ENCODE assay signal across 22 cellular contexts in genomic region chrX:30793075-30793766, GRCh38.
A peak's percentile ranks its signal among the peaks of the same experiment; 100 is the strongest.
DNase-seq lines count a peak whose midpoint lies in the region; ATAC-seq, FAIRE-seq and TF ChIP-seq lines count a peak whose summit lies in the region.
"Had no signal": no experiment of that assay in that cellular context is flagged by ENCODE, and none has a peak within 500 bp of the region (broad histone marks: within the 10 kb centered on the region; RNA-seq: fewer than 3 reads in every experiment).

No MANE protein-coding gene starts in this region.

- H3K23ac ChIP-seq in neuronal stem cell (ENCODE audit: low read depth, low read length, poor library complexity) = peak overlapping the region; percentile 19

- H3K9me3 ChIP-seq in endodermal cell (ENCODE audit: control insufficient read depth, low read length) (no peaks in the 10 kb centered on the region), neuronal stem cell (replicated peaks in 1 of 2; ENCODE audit: control insufficient read depth in 2 of 2, insufficient read depth in 1 of 2, low read depth in 1 of 2, low read length in 2 of 2) (peaks cover 0 to 13% of the 10 kb centered on the region in 2 donors), stomach (peaks cover 0 to 5% (median 0%) of the 10 kb centered on the region in 4 donors)
- H3K9me3 ChIP-seq: BE2C had no signal

- no peak for TF ChIP-seq EP300 in stomach (IDR thresholded peaks at IDR 0.05)

- no peak overlapping the region for H2BK15ac ChIP-seq in neuronal stem cell (ENCODE audit: low read length)

- H2AK5ac ChIP-seq in neuronal stem cell (ENCODE audit: low read depth, low read length) = no peak overlapping the region

- TF ChIP-seq POLR2A in stomach (IDR thresholded peaks at IDR 0.05) = no peak

- H3K27ac ChIP-seq in endodermal cell (ENCODE audit: low read depth, low read length) = no peak overlapping the region
- H3K27ac ChIP-seq in neuronal stem cell (replicated peaks; ENCODE audit: low read length) = no peak overlapping the region
- H3K27ac ChIP-seq in stomach = no peak overlapping the region

- no peaks in the 10 kb centered on the region for H3K36me3 ChIP-seq in endodermal cell (ENCODE audit: control insufficient read depth, insufficient read depth, low read length)
- no peaks in the 10 kb centered on the region for H3K36me3 ChIP-seq in neuronal stem cell (replicated peaks in 1 of 2; ENCODE audit: control insufficient read depth in 2 of 2, insufficient read depth in 2 of 2, low read length in 2 of 2)
- no peaks in the 10 kb centered on the region for H3K36me3 ChIP-seq in stomach
- H3K36me3 ChIP-seq: BE2C had no signal

- H3K79me1 ChIP-seq in neuronal stem cell (ENCODE audit: low read depth, low read length) = no peaks in the 10 kb centered on the region

- no peak overlapping the region for H3K27ac Mint-ChIP-seq in endodermal cell
- H3K27ac Mint-ChIP-seq: CD4-positive, CD25-positive, alpha-beta regulatory T cell; HFFc6 had no signal

- no peak overlapping the region for H3K4me3 ChIP-seq in endodermal cell (ENCODE audit: low read length)
- H3K4me3 ChIP-seq in neuronal stem cell (ENCODE audit: low read length in 2 of 2) = peak overlapping the region in 1 of 2 donors; percentile 50
- H3K4me3 ChIP-seq in stomach = no peak overlapping the region
- H3K4me3 ChIP-seq: GM12878 had no signal

- no peak overlapping the region for H3K4ac ChIP-seq in neuronal stem cell (ENCODE audit: low read length)

- no peak overlapping the region for H4K91ac ChIP-seq in neuronal stem cell (ENCODE audit: low read depth, low read length, poor library complexity)

- H2AFZ ChIP-seq in neuronal stem cell (ENCODE audit: low read length) = no peak overlapping the region

- WGBS in endodermal cell (ENCODE audit: insufficient coverage in 1 of 2, insufficient read length in 1 of 2), 2 experiments = 91 to 92% methylated on average over 2 to 3 of the region's 3 CpGs
- WGBS in neuronal stem cell (ENCODE audit: extremely low coverage in 2 of 2, insufficient read length in 2 of 2, insufficient replicate concordance in 1 of 2), 2 donors = no CpG with 5 or more reads among the region's 3 CpGs
- 78 to 92% (median 82%) methylated on average over 3 of the region's 3 CpGs for WGBS in stomach, 5 donors

- H2BK120ac ChIP-seq in neuronal stem cell (ENCODE audit: low read depth, low read length) = no peak overlapping the region

- peaks cover 9% of the 10 kb centered on the region for H3K9me3 Mint-ChIP-seq in endodermal cell
- H3K9me3 Mint-ChIP-seq: HFFc6 had no signal

- no peak overlapping the region for H4K8ac ChIP-seq in neuronal stem cell (ENCODE audit: low read depth, low read length)

- intact Hi-C loops in stomach (cut with DNase I; ENCODE audit: low total_unique reads) = no loop called here

- no peaks in the 10 kb centered on the region for H3K4me1 ChIP-seq in endodermal cell (ENCODE audit: control insufficient read depth, insufficient read depth, low read length)
- no peaks in the 10 kb centered on the region for H3K4me1 ChIP-seq in neuronal stem cell (ENCODE audit: control insufficient read depth in 2 of 2, insufficient read depth in 1 of 2, low read depth in 1 of 2, low read length in 2 of 2)
- no peaks in the 10 kb centered on the region for H3K4me1 ChIP-seq in stomach
- H3K4me1 ChIP-seq: BE2C had no signal

- H2BK5ac ChIP-seq in neuronal stem cell (ENCODE audit: low read length) = no peak overlapping the region

- no peak for DNase-seq in HTR-8/SVneo (ENCODE audit: insufficient read length, low spot score)
- peak; percentile 19 for DNase-seq in endodermal cell
- DNase-seq in neuronal stem cell (ENCODE audit: low spot score) = no peak
- peak; percentile 15 for DNase-seq in stomach
- DNase-seq in HK-2 (ENCODE audit: unreplicated experiment) = no peak
- DNase-seq in glomerular visceral epithelial cell (ENCODE audit: extremely low spot score) = no peak
- no peak for DNase-seq in NCI-H2081 (lab: John Stamatoyannopoulos, UW)
- DNase-seq: ACHN; BE2C; C1 segment of cervical spinal cord; CD4-positive, CD25-positive, alpha-beta regulatory T cell; CD8-positive, alpha-beta memory T cell; COR-L47; DMS 273 treated with DMSO at 0.1 percent for 48 hours; DMS53; DND-41; EL; HCEC 1CT; HFFc6 had no signal

- TF ChIP-seq CTCF in endodermal cell (conservative IDR thresholded peaks at IDR 0.05) (no peak), stomach (IDR thresholded peaks at IDR 0.05) (no peak)

- no peak overlapping the region for H3K4me3 Mint-ChIP-seq in endodermal cell
- H3K4me3 Mint-ChIP-seq: CD4-positive, CD25-positive, alpha-beta regulatory T cell; CD8-positive, alpha-beta memory T cell; HFFc6 had no signal

- H3K4me2 ChIP-seq in neuronal stem cell (ENCODE audit: insufficient read depth, low read length, poor library complexity, severe bottlenecking) = no peak overlapping the region

- H3K4me1 Mint-ChIP-seq in endodermal cell = no peaks in the 10 kb centered on the region
- H3K4me1 Mint-ChIP-seq: CD4-positive, CD25-positive, alpha-beta regulatory T cell; CD8-positive, alpha-beta memory T cell had no signal

- ATAC-seq in HG03565 (IDR thresholded peaks at IDR 0.05; ENCODE audit: unreplicated experiment) = no peak
- ATAC-seq: GM12878 had no signal

- peak; percentile 76 for FAIRE-seq in HTR-8/SVneo (lab: Jason Lieb, UNC)
- FAIRE-seq: A204.1, GM12878 had no signal

- no peaks in the 10 kb centered on the region for H3K36me3 Mint-ChIP-seq in endodermal cell (ENCODE audit: low read depth)
- H3K36me3 Mint-ChIP-seq: CD4-positive, CD25-positive, alpha-beta regulatory T cell; CD8-positive, alpha-beta memory T cell had no signal

- peaks cover 3% of the 10 kb centered on the region for H3K27me3 Mint-ChIP-seq in endodermal cell (ENCODE audit: insufficient read depth)
- H3K27me3 Mint-ChIP-seq: CD4-positive, CD25-positive, alpha-beta regulatory T cell had no signal

- no peaks in the 10 kb centered on the region for H3K27me3 ChIP-seq in endodermal cell (ENCODE audit: control insufficient read depth, insufficient read depth, low read length, poor library complexity, severe bottlenecking)
- H3K27me3 ChIP-seq in neuronal stem cell (ENCODE audit: control insufficient read depth in 3 of 3, insufficient read depth in 3 of 3, low read depth in 1 of 3, low read length in 3 of 3) = no peaks in the 10 kb centered on the region
- no peaks in the 10 kb centered on the region for H3K27me3 ChIP-seq in stomach
- H3K27me3 ChIP-seq: BE2C had no signal

- no peak overlapping the region for H3K18ac ChIP-seq in neuronal stem cell (ENCODE audit: low read length)

- H3K9ac ChIP-seq in endodermal cell (ENCODE audit: extremely low read depth, low read length, poor library complexity, severe bottlenecking) (no peak overlapping the region), neuronal stem cell (ENCODE audit: low read depth, low read length, poor library complexity) (no peak overlapping the region)

- no peak overlapping the region for H2BK12ac ChIP-seq in neuronal stem cell (ENCODE audit: low read length)

- peak overlapping the region; percentile 87 for H3K14ac ChIP-seq in neuronal stem cell (ENCODE audit: low read length)

Comparison
In these comparisons a context has a peak if more than half of its experiments do, and no peak if none do; other contexts are left out.
1. DNase-seq: peak in endodermal cell (single experiment) and stomach (single experiment); none in HTR-8/SVneo (single experiment), neuronal stem cell (single experiment), HK-2 (single experiment), glomerular visceral epithelial cell (single experiment) and NCI-H2081 (0 of 2).